ENCODE assay signal across 17 cellular contexts in the genomic region with DNA sequence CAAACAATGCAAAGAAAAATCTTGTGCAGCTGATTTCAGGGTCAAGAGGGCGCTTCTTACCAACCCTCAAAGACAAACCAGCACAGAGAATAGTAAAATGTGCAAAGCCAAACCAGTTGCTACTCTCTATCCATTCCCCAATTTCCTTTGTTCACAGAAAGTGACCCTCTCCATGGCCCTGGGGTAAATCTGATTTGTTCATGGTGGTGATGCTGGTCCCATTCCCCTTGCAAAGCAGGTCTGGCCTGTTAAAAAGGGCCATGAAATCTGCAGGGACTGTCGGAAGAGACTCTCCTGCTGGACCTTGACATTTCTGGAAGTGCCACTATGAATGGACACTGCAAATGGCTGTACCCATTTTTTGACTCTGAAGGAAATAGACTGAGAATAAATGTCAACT.
"Had no signal": no experiment of that assay in that cellular context is flagged by ENCODE, and none has a peak within 500 bp of the region (broad histone marks: within the 10 kb centered on the region; RNA-seq: fewer than 3 reads in every experiment).

No MANE protein-coding gene starts in this region.

- H3K27me3 Mint-ChIP-seq: dendritic cell treated with granulocyte-macrophage colony-stimulating factor and Interleukin-4, amounts not matched to agents 40 ng/mL and 50 ng/mL, for 4 days; stimulated activated naive B cell treated with anti-CD40 and anti-IgM and Interleukin-4, amounts not matched to agents 10 μg/mL and 1 μg/mL and 100 μg/mL, for 72 hours had no signal

- H3K4me1 Mint-ChIP-seq: activated CD4-positive, alpha-beta T cell treated with anti-CD3 and anti-CD28 coated beads, Interleukin-2, amount 10 ng/mL, durations not matched to agents 7 days and 5 days; activated naive CD4-positive, alpha-beta T cell treated with anti-CD3 and anti-CD28 coated beads, Interleukin-2, amount 50 U/mL, for 24 hours; memory B cell had no signal

- H3K4me3 ChIP-seq: body of pancreas, transverse colon had no signal

- H3K36me3 ChIP-seq: transverse colon had no signal

- H3K36me3 Mint-ChIP-seq: activated naive CD4-positive, alpha-beta T cell treated with anti-CD3 and anti-CD28 coated beads, Interleukin-2, amount 50 U/mL, for 24 hours; memory B cell; stimulated activated naive B cell treated with anti-CD40 and anti-IgM and Interleukin-4, amounts not matched to agents 10 μg/mL and 1 μg/mL and 100 μg/mL, for 72 hours had no signal

- H3K4me3 Mint-ChIP-seq: activated CD4-positive, alpha-beta T cell treated with anti-CD3 and anti-CD28 coated beads, Interleukin-2, amount 10 ng/mL, durations not matched to agents 7 days and 5 days; activated naive CD4-positive, alpha-beta T cell treated with anti-CD3 and anti-CD28 coated beads, Interleukin-2, amount 50 U/mL, for 24 hours; dendritic cell treated with granulocyte-macrophage colony-stimulating factor and Interleukin-4, amounts not matched to agents 40 ng/mL and 50 ng/mL, for 4 days; effector memory CD8-positive, alpha-beta T cell; memory B cell; stimulated activated naive B cell treated with anti-CD40 and anti-IgM and Interleukin-4, amounts not matched to agents 10 μg/mL and 1 μg/mL and 100 μg/mL, for 72 hours had no signal

- H3K9me3 Mint-ChIP-seq: activated CD4-positive, alpha-beta T cell treated with anti-CD3 and anti-CD28 coated beads, Interleukin-2, amount 10 ng/mL, durations not matched to agents 7 days and 5 days; activated naive CD4-positive, alpha-beta T cell treated with anti-CD3 and anti-CD28 coated beads, Interleukin-2, amount 50 U/mL, for 24 hours; activated T-helper 2 cell treated with anti-CD3 and anti-CD28 coated beads, Interferon-gamma antibody, Interleukin-2, Interleukin-4, amounts not matched to agents 10 μg/mL and 5 μg/mL and 100 μg/mL, durations not matched to agents 14 hours and 24 hours and 36 hours; dendritic cell treated with granulocyte-macrophage colony-stimulating factor and Interleukin-4, amounts not matched to agents 40 ng/mL and 50 ng/mL, for 4 days; effector memory CD8-positive, alpha-beta T cell; memory B cell; stimulated activated naive B cell treated with anti-CD40 and anti-IgM and Interleukin-4, amounts not matched to agents 10 μg/mL and 1 μg/mL and 100 μg/mL, for 72 hours had no signal

- H3K27me3 ChIP-seq: body of pancreas, transverse colon had no signal

- H3K27ac ChIP-seq: transverse colon had no signal

- DNase-seq: activated CD4-positive, alpha-beta T cell treated with anti-CD3 and anti-CD28 coated beads, Interleukin-2, amount 10 ng/mL, durations not matched to agents 7 days and 5 days; activated CD4-positive, CD25-positive, alpha-beta regulatory T cell; activated T-cell treated with anti-CD3 and anti-CD28 coated beads for 4 hours; body of pancreas; cerebellar nuclear complex; effector memory CD8-positive, alpha-beta T cell; glutamatergic neuron; posterior cingulate gyrus; right cardiac atrium; stimulated activated CD4-positive, alpha-beta T cell treated with anti-CD3 and anti-CD28 coated beads, Interleukin-2, amount 100 ng/mL, for 24 hours; stimulated activated naive B cell treated with anti-CD40 and anti-IgM and Interleukin-4, amounts not matched to agents 10 μg/mL and 1 μg/mL and 100 μg/mL, for 72 hours; T-helper 2 cell; transverse colon had no signal

- H3K9me3 ChIP-seq: body of pancreas, transverse colon had no signal

- H3K27ac Mint-ChIP-seq: activated CD4-positive, alpha-beta T cell treated with anti-CD3 and anti-CD28 coated beads, Interleukin-2, amount 10 ng/mL, durations not matched to agents 7 days and 5 days; activated naive CD4-positive, alpha-beta T cell treated with anti-CD3 and anti-CD28 coated beads, Interleukin-2, amount 50 U/mL, for 24 hours; activated T-helper 2 cell treated with anti-CD3 and anti-CD28 coated beads, Interferon-gamma antibody, Interleukin-2, Interleukin-4, amounts not matched to agents 10 μg/mL and 5 μg/mL and 100 μg/mL, durations not matched to agents 14 hours and 24 hours and 36 hours; dendritic cell treated with granulocyte-macrophage colony-stimulating factor and Interleukin-4, amounts not matched to agents 40 ng/mL and 50 ng/mL, for 4 days; effector memory CD8-positive, alpha-beta T cell; memory B cell; stimulated activated naive B cell treated with anti-CD40 and anti-IgM and Interleukin-4, amounts not matched to agents 10 μg/mL and 1 μg/mL and 100 μg/mL, for 72 hours had no signal
